Comparison of ENCODE assay signal across 8 cellular contexts in the genomic region with DNA sequence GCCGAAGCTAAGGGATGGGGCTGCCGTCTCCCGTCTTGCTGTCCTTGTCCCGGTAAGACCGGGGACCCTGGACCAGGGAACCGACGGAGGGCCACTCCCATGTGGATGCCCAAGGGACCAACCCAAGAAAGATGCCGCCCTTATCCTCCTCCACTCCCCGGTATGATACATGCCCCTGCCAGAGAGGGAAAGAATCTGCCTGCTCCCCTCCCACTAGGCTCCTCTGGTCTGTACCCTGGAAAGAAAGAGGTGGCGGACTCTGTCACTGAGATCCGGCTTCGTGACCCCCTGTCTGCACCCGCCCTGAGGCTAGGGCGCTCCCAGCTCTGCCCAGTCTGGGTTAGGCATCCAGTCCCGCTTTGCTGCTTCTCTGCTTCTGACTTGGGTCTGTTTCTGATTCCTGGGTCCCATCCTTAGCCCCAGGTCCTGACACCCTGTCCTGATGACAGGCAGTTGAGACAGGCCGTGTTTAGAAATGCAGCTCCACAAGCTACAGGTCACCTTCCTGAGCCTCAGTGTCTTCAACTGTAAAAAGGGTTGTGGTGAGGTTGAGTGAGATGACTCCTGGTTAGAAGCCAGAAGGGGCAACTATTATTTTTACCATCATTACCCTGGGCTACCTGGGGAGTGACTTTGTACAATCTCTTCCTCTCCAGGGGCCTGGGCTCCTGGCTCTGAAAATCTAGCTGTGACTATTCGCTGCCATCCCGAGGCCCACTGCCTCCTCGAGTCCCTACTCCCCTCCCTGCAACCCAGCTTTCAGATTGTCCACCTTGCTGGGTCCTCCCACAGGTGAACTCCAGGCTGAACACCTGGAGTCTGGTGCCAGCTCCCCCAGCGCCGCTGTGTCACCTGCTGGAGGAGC. TPM values are rescaled to one million over a fixed set of nuclear protein-coding genes. Genes with fewer than 3 reads are reported as not detected.
A peak's percentile ranks its signal among the peaks of the same experiment; 100 is the strongest.
DNase-seq lines count a peak whose midpoint lies in the region; ATAC-seq, FAIRE-seq and TF ChIP-seq lines count a peak whose summit lies in the region.

No MANE protein-coding gene starts in this region.

- no peak overlapping the region for H4K5ac ChIP-seq in H1 (ENCODE audit: insufficient read length, low read depth, low read length)

- no peak; a peak in 2 of 4 replicates for TF ChIP-seq RAD21 in H1 (IDR thresholded peaks at IDR 0.05 in 1 of 2, conservative IDR thresholded peaks at IDR 0.05 in 1 of 2; ENCODE audit: low read depth in 2 of 2, low read length in 2 of 2)

- H3K9me3 Mint-ChIP-seq in T-helper 2 cell treated with Interferon-gamma antibody and Interleukin-4, amounts not matched to agents 5 μg/mL and 100 μg/mL, for 36 hours = peaks cover 18% of the 10 kb centered on the region

- H2AFZ ChIP-seq in H1 (ENCODE audit: low read length) = no peak overlapping the region

- no peak for TF ChIP-seq POLR2A in H1 (IDR thresholded peaks at IDR 0.05; ENCODE audit: control extremely low read depth in 1 of 2, low read depth in 2 of 2, low read length in 2 of 2)

- no peak overlapping the region for H3K14ac ChIP-seq in H1 (ENCODE audit: insufficient read length)

- no peak overlapping the region for H2BK120ac ChIP-seq in H1 (replicated peaks; ENCODE audit: low read depth, low read length)

- no peak overlapping the region for H3K4ac ChIP-seq in H1 (replicated peaks; ENCODE audit: insufficient read length, low read depth, low read length)

- H3K36me3 ChIP-seq in H1 (ENCODE audit: control insufficient read depth in 2 of 4, insufficient read depth in 4 of 4, low read length in 3 of 4) (no peaks in the 10 kb centered on the region), neutrophil (no peaks in the 10 kb centered on the region)

- H2BK15ac ChIP-seq in H1 (ENCODE audit: low read length) = no peak overlapping the region

- H3K4me1 Mint-ChIP-seq in T-helper 2 cell treated with Interferon-gamma antibody and Interleukin-4, amounts not matched to agents 5 μg/mL and 100 μg/mL, for 36 hours (ENCODE audit: low read depth) = peaks cover 12% of the 10 kb centered on the region

- peaks cover 10 to 11% of the 10 kb centered on the region in 2 experiments for H3K9me3 ChIP-seq in H1 (ENCODE audit: insufficient read depth in 2 of 2, low read depth in 1 of 2, low read length in 1 of 2)
- no peaks in the 10 kb centered on the region for H3K9me3 ChIP-seq in neutrophil

- H3K4me3 ChIP-seq in H1 (ENCODE audit: extremely low read depth in 1 of 4, insufficient read depth in 2 of 4, low read depth in 3 of 4, low read length in 4 of 4) (peak overlapping the region in 1 of 4 experiments; percentile 67; a peak in 2 of 8 replicates), neutrophil (ENCODE audit: low read depth in 1 of 2, low read length in 1 of 2) (peak overlapping the region; percentile 70 to 89)

- H2BK5ac ChIP-seq in H1 (ENCODE audit: low read depth, low read length) = no peak overlapping the region

- H3K9ac ChIP-seq in H1 (replicated peaks in 1 of 4; ENCODE audit: extremely low read depth in 1 of 4, low read depth in 3 of 4, low read length in 3 of 4) = no peak overlapping the region

- H4K8ac ChIP-seq in H1 (ENCODE audit: extremely low read depth, insufficient read depth, low read length) = no peak overlapping the region

- peak overlapping the region; percentile 92 for H3K27ac Mint-ChIP-seq in T-helper 2 cell treated with Interferon-gamma antibody and Interleukin-4, amounts not matched to agents 5 μg/mL and 100 μg/mL, for 36 hours

- H3K27ac ChIP-seq in H1 (ENCODE audit: low read depth, low read length) = no peak overlapping the region
- peak overlapping the region; percentile 96 for H3K27ac ChIP-seq in neutrophil

- CTCF ChIA-PET in H1 (lab: Charles Lee; ENCODE audit: partially characterized antibody) = interaction anchor here (0.6 to 55.1 kb wide), 29 partner anchors 11 to 456 kb away, joined by 3 to 1640 read pairs (median 5); a partner anchor contains a TSS

- POLR2A ChIA-PET in H1 (lab: Charles Lee; ENCODE audit: partially characterized antibody) = interaction anchor here (1.5 to 2.1 kb wide), 2 partner anchors 8 to 60 kb away, joined by 5 to 6 read pairs; no protein-coding TSS in a partner anchor

- no peak for ATAC-seq in left lobe of liver

- no peaks in the 10 kb centered on the region for H3K36me3 Mint-ChIP-seq in T-helper 2 cell treated with Interferon-gamma antibody and Interleukin-4, amounts not matched to agents 5 μg/mL and 100 μg/mL, for 36 hours (ENCODE audit: low read depth)

- no peak overlapping the region for H2AK5ac ChIP-seq in H1 (ENCODE audit: low read depth, low read length)

- no peak overlapping the region for H4K91ac ChIP-seq in H1 (replicated peaks; ENCODE audit: insufficient read length, low read length)

- H3K4me2 ChIP-seq in H1 (ENCODE audit: insufficient read depth in 1 of 2, low read depth in 2 of 2, low read length in 2 of 2) = peak overlapping the region; percentile 4 to 90; a peak in 3 of 4 replicates

- no peak overlapping the region for H3K56ac ChIP-seq in H1 (replicated peaks; ENCODE audit: insufficient read length, low read depth, low read length)

- FAIRE-seq in RCC 7860 (lab: Jason Lieb, UNC) = no peak
- no peak for FAIRE-seq in H1 (lab: Jason Lieb, UNC)

- no peak for TF ChIP-seq EP300 in H1 (IDR thresholded peaks at IDR 0.05; ENCODE audit: borderline replicate concordance in 1 of 2, low read depth in 2 of 2, low read length in 2 of 2)

- no peak for DNase-seq in T-helper 2 cell treated with Interferon-gamma antibody and Interleukin-4, amounts not matched to agents 5 μg/mL and 100 μg/mL, for 36 hours (ENCODE audit: low spot score)
- DNase-seq in T-helper 2 cell = no peak
- DNase-seq in RCC 7860 (ENCODE audit: low spot score) = peak; percentile 47
- peak in 1 of 2 experiments; percentile 62 for DNase-seq in H1 (ENCODE audit: low read depth in 1 of 2, low spot score in 2 of 2)
- no peak for DNase-seq in middle frontal gyrus (ENCODE audit: extremely low spot score, low spot score)
- DNase-seq in NCI-H187 treated with DMSO at 0.1 percent for 48 hours (lab: John Stamatoyannopoulos, UW) = no peak
- DNase-seq in left lobe of liver (ENCODE audit: low spot score) = no peak

- H3K4me3 Mint-ChIP-seq in T-helper 2 cell treated with Interferon-gamma antibody and Interleukin-4, amounts not matched to agents 5 μg/mL and 100 μg/mL, for 36 hours = peak overlapping the region; percentile 89

- H3K27me3 Mint-ChIP-seq in T-helper 2 cell treated with Interferon-gamma antibody and Interleukin-4, amounts not matched to agents 5 μg/mL and 100 μg/mL, for 36 hours (ENCODE audit: low read depth) = no peaks in the 10 kb centered on the region

- TF ChIP-seq CTCF in H1 (IDR thresholded peaks at IDR 0.05; ENCODE audit: control extremely low read depth in 1 of 3, insufficient read depth in 1 of 3, low read depth in 1 of 3, low read length in 3 of 3) = peak in 1 of 3 experiments; percentile 95; a peak in 2 of 4 replicates
- no peak for TF ChIP-seq CTCF in neutrophil (IDR thresholded peaks at IDR 0.05)

- no peak overlapping the region for H3K18ac ChIP-seq in H1 (ENCODE audit: extremely low read depth, low read length)

- peaks cover 6% of the 10 kb centered on the region; the same call in 1 of the 2 replicates for H3K23me2 ChIP-seq in H1 (ENCODE audit: low read depth, low read length)

- H3K4me1 ChIP-seq in H1 (replicated peaks in 1 of 4; ENCODE audit: control insufficient read depth in 3 of 4, insufficient read depth in 4 of 4, low read length in 3 of 4) (peaks cover 0 to 4% (median 1%) of the 10 kb centered on the region in 4 experiments; a peak in 4 of 7 replicates), neutrophil (ENCODE audit: control insufficient read depth in 1 of 2, insufficient read depth in 1 of 2, low read depth in 1 of 2, low read length in 1 of 2) (peaks cover 10 to 19% of the 10 kb centered on the region in 2 experiments)

- H2BK20ac ChIP-seq in H1 (ENCODE audit: low read length) = no peak overlapping the region

- H3K79me2 ChIP-seq in H1 (ENCODE audit: control insufficient read depth in 1 of 2, insufficient read depth in 2 of 2, low read length in 2 of 2) = no peaks in the 10 kb centered on the region

- H3K27me3 ChIP-seq in H1 (replicated peaks in 1 of 4; ENCODE audit: control insufficient read depth in 3 of 4, extremely low read depth in 1 of 4, insufficient read depth in 3 of 4, low read length in 3 of 4) (no peaks in the 10 kb centered on the region; a peak in 1 of 7 replicates), neutrophil (no peaks in the 10 kb centered on the region)

- H2BK12ac ChIP-seq in H1 (ENCODE audit: low read depth, low read length) = no peak overlapping the region

- H3K79me1 ChIP-seq in H1 (ENCODE audit: low read depth, low read length) = no peaks in the 10 kb centered on the region

- 62% methylated on average over 13 of the region's 21 CpGs; no CpG with 5 or more reads in 1 of the 2 experiments for WGBS in H1 (ENCODE audit: extremely low coverage in 1 of 2, insufficient coverage in 1 of 2, insufficient read length in 1 of 2, insufficient replicate concordance in 2 of 2, low coverage in 1 of 2, low lambda C conversion rate in 2 of 2, missing lambda C conversion rate in 1 of 2), 2 experiments

- no peak overlapping the region for H3K23ac ChIP-seq in H1 (ENCODE audit: insufficient read length)

- H4K20me1 ChIP-seq in H1 (replicated peaks in 1 of 2; ENCODE audit: control insufficient read depth in 1 of 2, insufficient read depth in 2 of 2, low read length in 2 of 2) = no peaks in the 10 kb centered on the region

TF ChIP-seq in H1, 55 proteins besides CTCF, POLR2A, EP300 and RAD21 (continues in another document):
- TF ChIP-seq RXRA (IDR thresholded peaks at IDR 0.05; ENCODE audit: insufficient read depth, low read depth, low read length) = no peak

RNA-seq across cellular contexts. Expression of a gene that starts 3.7 kb away (rescaled TPM):
- total RNA-seq in H1 (2021; fragmentation: NEBNext Ultra II Directional; extraction: Animal tissue kit (Norgen Biotek cat#: 25700)) = 0.11 and 0.28 TPM in 2 replicates
- 0.11 and 0.12 TPM in 2 replicates for polyA plus RNA-seq in H1 (2011; rRNA removed)
- 0.23 TPM for polyA plus RNA-seq in H1 (2011; cell fraction: cytosol; rRNA removed)
- 0.19 TPM for polyA plus RNA-seq in H1 (2011; cell fraction: nucleus; rRNA removed)
- 0.11 to 0.32 TPM (median 0.16 TPM) in 4 replicates for polyA plus RNA-seq in H1 (2012, experiment 1 of 2)
- not detected for polyA plus RNA-seq in H1 (2012, experiment 2 of 2)
- polyA plus RNA-seq in H1 (2013, experiment 1 of 2) = 0.08 TPM
- 0.11 TPM for polyA plus RNA-seq in H1 (2013, experiment 2 of 2)
- 0.13 and 0.24 TPM in 2 replicates for polyA minus RNA-seq in H1 (2011; rRNA and poly(A)+ RNA removed)
- not detected for polyA minus RNA-seq in H1 (2011; cell fraction: cytosol; rRNA and poly(A)+ RNA removed)
- not detected for polyA minus RNA-seq in H1 (2011; cell fraction: nucleus; rRNA and poly(A)+ RNA removed)
- total RNA-seq in left lobe of liver = not detected

RNA-seq across cellular contexts. Expression of a gene that starts 37.9 kb away (rescaled TPM):
- 0.37 and 0.52 TPM in 2 replicates for total RNA-seq in H1 (2021; fragmentation: NEBNext Ultra II Directional; extraction: Animal tissue kit (Norgen Biotek cat#: 25700))
- 0.77 and 1.4 TPM in 2 replicates for polyA plus RNA-seq in H1 (2011; rRNA removed)
- 0.83 TPM for polyA plus RNA-seq in H1 (2011; cell fraction: cytosol; rRNA removed)
- polyA plus RNA-seq in H1 (2011; cell fraction: nucleus; rRNA removed) = 0.46 TPM
- polyA plus RNA-seq in H1 (2012, experiment 1 of 2) = 0.39 to 0.60 TPM (median 0.52 TPM) in 3 of 4 replicates, not detected in the other
- 0.18 TPM for polyA plus RNA-seq in H1 (2012, experiment 2 of 2)
- polyA plus RNA-seq in H1 (2013, experiment 1 of 2) = 0.57 TPM
- polyA plus RNA-seq in H1 (2013, experiment 2 of 2) = 0.99 TPM
- polyA minus RNA-seq in H1 (2011; rRNA and poly(A)+ RNA removed) = 1.0 and 1.1 TPM in 2 replicates
- polyA minus RNA-seq in H1 (2011; cell fraction: cytosol; rRNA and poly(A)+ RNA removed) = not detected
- polyA minus RNA-seq in H1 (2011; cell fraction: nucleus; rRNA and poly(A)+ RNA removed) = 0.30 TPM
- total RNA-seq in left lobe of liver = 22.3 TPM

Comparison
In these comparisons a context has a peak if more than half of its experiments do, and no peak if none do; other contexts are left out.
1. RNA of a gene that starts 37.9 kb away (total RNA-seq): 22.3 TPM in left lobe of liver (single experiment); 0.37 to 0.52 TPM in H1; every median in the first group is over 10 times any median in the second.